ENCODE assay signal across 15 cellular contexts in the genomic region with DNA sequence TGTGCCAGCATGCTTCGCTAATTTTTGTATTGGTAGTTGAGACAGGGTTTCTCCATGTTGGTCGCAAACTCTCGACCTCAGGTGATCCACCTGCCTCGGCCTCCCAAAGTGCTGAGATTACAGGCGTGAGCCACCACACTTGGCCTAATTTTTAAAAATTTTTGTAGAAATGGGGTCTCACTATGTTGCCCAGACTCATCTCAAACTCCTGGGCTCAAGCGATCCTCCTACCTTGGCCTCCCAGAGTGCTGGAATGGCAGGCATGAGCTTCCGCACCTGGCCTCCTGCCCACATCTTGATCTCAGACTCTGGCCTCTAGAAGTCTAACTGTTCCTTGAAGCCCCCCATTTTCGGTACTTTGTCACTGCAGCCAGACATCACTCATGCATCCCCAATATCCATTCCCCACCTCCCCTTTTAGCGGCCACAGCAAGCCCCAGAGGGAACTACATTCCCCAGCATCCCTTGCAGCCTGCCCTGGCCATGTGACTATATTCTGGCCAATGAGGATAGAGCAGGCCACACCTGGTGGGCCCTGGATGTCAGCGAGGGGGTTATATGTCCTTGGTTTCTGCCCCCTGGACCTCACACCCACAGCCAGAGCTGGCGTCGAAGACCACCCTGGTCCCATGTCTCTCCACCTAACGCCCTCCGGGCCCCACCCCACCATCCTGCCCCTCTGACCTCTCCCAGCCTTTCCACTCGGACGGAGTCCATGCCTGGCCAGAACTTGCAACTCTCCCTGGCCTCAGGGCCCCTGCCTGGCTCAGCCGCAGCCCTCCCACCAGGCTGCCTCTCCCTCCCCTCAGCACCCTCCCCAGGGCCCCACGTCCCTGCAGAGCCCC. TPM values are rescaled to one million over a fixed set of nuclear protein-coding genes. Genes with fewer than 3 reads are reported as not detected.
A peak's percentile ranks its signal among the peaks of the same experiment; 100 is the strongest.
DNase-seq lines count a peak whose midpoint lies in the region; ATAC-seq, FAIRE-seq and TF ChIP-seq lines count a peak whose summit lies in the region.
"Had no signal": no experiment of that assay in that cellular context is flagged by ENCODE, and none has a peak within 500 bp of the region (broad histone marks: within the 10 kb centered on the region; RNA-seq: fewer than 3 reads in every experiment).

No MANE protein-coding gene starts in this region.

- H3K4me2 ChIP-seq in GM23338 (no peak overlapping the region), SK-N-SH (no peak overlapping the region)

- TF ChIP-seq CTCF in D721Med (IDR thresholded peaks at IDR 0.05; ENCODE audit: insufficient read depth, missing control alignments) (no peak), GM23338 (conservative IDR thresholded peaks at IDR 0.05; ENCODE audit: low read depth in 2 of 2) (no peak), SK-N-SH (IDR thresholded peaks at IDR 0.05) (no peak)

- H3K9me3 Mint-ChIP-seq in GM23338, result no peaks in the 10 kb centered on the region
- H3K9me3 Mint-ChIP-seq in activated CD4-positive, alpha-beta T cell treated with anti-CD3 and anti-CD28 coated beads, Interleukin-2, amount 10 ng/mL, durations not matched to agents 7 days and 5 days, result no peaks in the 10 kb centered on the region
- H3K9me3 Mint-ChIP-seq: naive thymus-derived CD8-positive, alpha-beta T cell had no signal

- TF ChIP-seq RAD21 in SK-N-SH (IDR thresholded peaks at IDR 0.05; ENCODE audit: low read length), result no peak

- H3K9me3 ChIP-seq in SK-N-SH, result no peaks in the 10 kb centered on the region
- H3K9me3 ChIP-seq: Caco-2, gastrocnemius medialis had no signal

- 58% methylated on average over 18 of the region's 18 CpGs for WGBS in SK-N-SH (ENCODE audit: low lambda C conversion rate)

- TF ChIP-seq EP300 in SK-N-SH (IDR thresholded peaks at IDR 0.05; ENCODE audit: borderline replicate concordance in 1 of 2, low read depth in 1 of 2, low read length in 1 of 2), result no peak

- H3K36me3 ChIP-seq in GM23338 (ENCODE audit: insufficient read depth) (no peaks in the 10 kb centered on the region), SK-N-SH (replicated peaks in 1 of 2; ENCODE audit: control insufficient read depth in 1 of 2, insufficient read depth in 2 of 2, low read length in 1 of 2) (no peaks in the 10 kb centered on the region)
- H3K36me3 ChIP-seq: gastrocnemius medialis had no signal

- H3K4me3 Mint-ChIP-seq in GM23338, result no peak overlapping the region
- no peak overlapping the region for H3K4me3 Mint-ChIP-seq in activated CD4-positive, alpha-beta T cell treated with anti-CD3 and anti-CD28 coated beads, Interleukin-2, amount 10 ng/mL, durations not matched to agents 7 days and 5 days
- H3K4me3 Mint-ChIP-seq: naive thymus-derived CD8-positive, alpha-beta T cell had no signal

- H3K27me3 ChIP-seq in GM23338 (ENCODE audit: insufficient read depth) (no peaks in the 10 kb centered on the region), SK-N-SH (ENCODE audit: insufficient read depth) (peaks cover 57% of the 10 kb centered on the region)

- H3K9ac ChIP-seq in SK-N-SH, result no peak overlapping the region

- H3K27ac Mint-ChIP-seq in GM23338, result peak overlapping the region; percentile 61
- no peak overlapping the region for H3K27ac Mint-ChIP-seq in activated CD4-positive, alpha-beta T cell treated with anti-CD3 and anti-CD28 coated beads, Interleukin-2, amount 10 ng/mL, durations not matched to agents 7 days and 5 days

- H3K4me3 ChIP-seq in GM23338 (no peak overlapping the region), SK-N-SH (ENCODE audit: low read depth in 2 of 2, low read length in 1 of 2) (no peak overlapping the region)
- H3K4me3 ChIP-seq: gastrocnemius medialis, SK-N-MC had no signal

- CTCF ChIA-PET in SK-N-SH (lab: Yijun Ruan, JAX), result interaction anchor here (1.0 to 10.2 kb wide), 12 partner anchors 8 to 242 kb away, joined by 3 to 115 read pairs (median 4); no protein-coding TSS in a partner anchor
- CTCF ChIA-PET in activated CD4-positive, alpha-beta T cell treated with anti-CD3 and anti-CD28 coated beads, Interleukin-2, amount 10 ng/mL, durations not matched to agents 7 days and 5 days (lab: Charles Lee), result interaction anchor here (0.6 to 1.4 kb wide), 2 partner anchors 215 to 232 kb away, joined by 3 read pairs; no protein-coding TSS in a partner anchor

- no peak overlapping the region for H3K27ac ChIP-seq in GM23338 (ENCODE audit: low read depth)
- no peak overlapping the region for H3K27ac ChIP-seq in SK-N-SH (ENCODE audit: low read depth in 2 of 2, low read length in 1 of 2)
- H3K27ac ChIP-seq: gastrocnemius medialis, SK-N-MC had no signal

- H2AFZ ChIP-seq in GM23338 (peak overlapping the region; percentile 89), SK-N-SH (ENCODE audit: low read depth) (no peak overlapping the region)

- POLR2A ChIA-PET in SK-N-SH (lab: Yijun Ruan, JAX), result interaction anchor here (1.6 kb wide), 1 partner anchor 27 kb away, joined by 4 read pairs; no protein-coding TSS in a partner anchor
- POLR2A ChIA-PET in activated CD4-positive, alpha-beta T cell treated with anti-CD3 and anti-CD28 coated beads, Interleukin-2, amount 10 ng/mL, durations not matched to agents 7 days and 5 days (lab: Charles Lee), result no interaction called here

- ATAC-seq in GM23338, result peak; percentile 80
- ATAC-seq: gastrocnemius medialis, left cardiac atrium had no signal

- peaks cover 3% of the 10 kb centered on the region for H3K4me1 Mint-ChIP-seq in GM23338
- H3K4me1 Mint-ChIP-seq in activated CD4-positive, alpha-beta T cell treated with anti-CD3 and anti-CD28 coated beads, Interleukin-2, amount 10 ng/mL, durations not matched to agents 7 days and 5 days, result no peaks in the 10 kb centered on the region

- no peak for FAIRE-seq in D721Med (lab: Jason Lieb, UNC)
- FAIRE-seq: astrocyte had no signal

- peaks cover 6% of the 10 kb centered on the region for H3K27me3 Mint-ChIP-seq in GM23338 (ENCODE audit: insufficient read depth, low read depth, poor library complexity)
- peaks cover 16% of the 10 kb centered on the region for H3K27me3 Mint-ChIP-seq in activated CD4-positive, alpha-beta T cell treated with anti-CD3 and anti-CD28 coated beads, Interleukin-2, amount 10 ng/mL, durations not matched to agents 7 days and 5 days

- H3K36me3 Mint-ChIP-seq in GM23338 (ENCODE audit: low read depth), result no peaks in the 10 kb centered on the region
- no peaks in the 10 kb centered on the region for H3K36me3 Mint-ChIP-seq in activated CD4-positive, alpha-beta T cell treated with anti-CD3 and anti-CD28 coated beads, Interleukin-2, amount 10 ng/mL, durations not matched to agents 7 days and 5 days (ENCODE audit: low read depth)
- H3K36me3 Mint-ChIP-seq: naive thymus-derived CD8-positive, alpha-beta T cell had no signal

- H3K4me1 ChIP-seq in GM23338 (ENCODE audit: insufficient read depth), result no peaks in the 10 kb centered on the region; the same call in 1 of the 2 replicates
- H3K4me1 ChIP-seq in SK-N-SH (ENCODE audit: control insufficient read depth in 1 of 2, insufficient read depth in 2 of 2, low read depth in 1 of 2, low read length in 1 of 2), result peaks cover 0 to 4% of the 10 kb centered on the region in 2 experiments; a peak in 1 of 4 replicates
- H3K4me1 ChIP-seq: Caco-2, gastrocnemius medialis had no signal

- H4K20me1 ChIP-seq in GM23338 (replicated peaks; ENCODE audit: insufficient read depth) (no peaks in the 10 kb centered on the region), SK-N-SH (ENCODE audit: insufficient read depth) (no peaks in the 10 kb centered on the region)

- H3K79me2 ChIP-seq in GM23338 (replicated peaks; ENCODE audit: insufficient read depth), result no peaks in the 10 kb centered on the region
- no peaks in the 10 kb centered on the region for H3K79me2 ChIP-seq in SK-N-SH (ENCODE audit: insufficient read depth)

- no peaks in the 10 kb centered on the region for H3K9me2 ChIP-seq in GM23338 (ENCODE audit: insufficient read depth)
- no peaks in the 10 kb centered on the region for H3K9me2 ChIP-seq in SK-N-SH

- DNase-seq in D721Med (ENCODE audit: insufficient read length, low spot score) (peak; percentile 84), GM23338 (ENCODE audit: low spot score) (peak; percentile 73), SK-N-SH (peak; percentile 81), left kidney (ENCODE audit: low read depth, low spot score) (peak; percentile 69), NCI-H2081 treated with DMSO at 0.1 percent for 48 hours (lab: John Stamatoyannopoulos, UW) (no peak), NCI-H1694 (lab: John Stamatoyannopoulos, UW) (no peak)
- DNase-seq in activated CD4-positive, alpha-beta T cell treated with anti-CD3 and anti-CD28 coated beads, Interleukin-2, amount 10 ng/mL, durations not matched to agents 7 days and 5 days, result no peak
- DNase-seq: Caco-2; effector CD4-positive, alpha-beta T cell; gastrocnemius medialis; left cardiac atrium; naive thymus-derived CD8-positive, alpha-beta T cell; substantia nigra had no signal

- H3F3A ChIP-seq in GM23338 (replicated peaks; ENCODE audit: low read depth) (no peaks in the 10 kb centered on the region), SK-N-SH (replicated peaks; ENCODE audit: insufficient read depth) (peaks cover 5% of the 10 kb centered on the region)

TF ChIP-seq in GM23338, 12 proteins besides CTCF, POLR2A, EP300 and RAD21 (continues in another document):
- TF ChIP-seq, protein P1, sequence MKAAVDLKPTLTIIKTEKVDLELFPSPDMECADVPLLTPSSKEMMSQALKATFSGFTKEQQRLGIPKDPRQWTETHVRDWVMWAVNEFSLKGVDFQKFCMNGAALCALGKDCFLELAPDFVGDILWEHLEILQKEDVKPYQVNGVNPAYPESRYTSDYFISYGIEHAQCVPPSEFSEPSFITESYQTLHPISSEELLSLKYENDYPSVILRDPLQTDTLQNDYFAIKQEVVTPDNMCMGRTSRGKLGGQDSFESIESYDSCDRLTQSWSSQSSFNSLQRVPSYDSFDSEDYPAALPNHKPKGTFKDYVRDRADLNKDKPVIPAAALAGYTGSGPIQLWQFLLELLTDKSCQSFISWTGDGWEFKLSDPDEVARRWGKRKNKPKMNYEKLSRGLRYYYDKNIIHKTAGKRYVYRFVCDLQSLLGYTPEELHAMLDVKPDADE (IDR thresholded peaks at IDR 0.05), result peak; percentile 70; the same call in 1 of the 2 replicates

TF ChIP-seq in SK-N-SH, 30 proteins besides CTCF, POLR2A, EP300 and RAD21 (continues in another document):
- TF ChIP-seq YY1 (IDR thresholded peaks at IDR 0.05; ENCODE audit: low read depth) (no peak), TCF12 (IDR thresholded peaks at IDR 0.05) (no peak), NFIC (IDR thresholded peaks at IDR 0.05; ENCODE audit: borderline replicate concordance) (no peak)

RNA-seq across cellular contexts. Expression of a gene that starts 33.8 kb away (rescaled TPM):
- total RNA-seq in GM23338 (2014; rRNA removed; shearing (Covaris generic)), result 11.8 and 13.0 TPM in 2 replicates
- polyA plus RNA-seq in GM23338 (2016; fragmentation: Nextera tagmentation; extraction: Ambion mirVana) (6.3 and 7.0 TPM in 2 replicates), SK-N-SH (2012; rRNA removed) (38.8 and 41.2 TPM in 2 replicates)
- 6.9 and 10.4 TPM in 2 replicates for polyA plus RNA-seq in SK-N-SH (2012; cell fraction: cytosol; rRNA removed)
- 329 and 401 TPM in 2 replicates for polyA plus RNA-seq in SK-N-SH (2012; cell fraction: nucleus; rRNA removed)
- total RNA-seq in activated CD4-positive, alpha-beta T cell treated with anti-CD3 and anti-CD28 coated beads, Interleukin-2, amount 10 ng/mL, durations not matched to agents 7 days and 5 days, result 1 to 10 TPM; 2.1 to 2.7 TPM

Comparison
In these comparisons a context has a peak if more than half of its experiments do, and no peak if none do; other contexts are left out.
1. DNase-seq: peak in D721Med (single experiment), GM23338 (single experiment), SK-N-SH (single experiment) and left kidney (single experiment); none in NCI-H2081 treated with DMSO at 0.1 percent for 48 hours (single experiment), NCI-H1694 (single experiment) and activated CD4-positive, alpha-beta T cell treated with anti-CD3 and anti-CD28 coated beads, Interleukin-2, amount 10 ng/mL, durations not matched to agents 7 days and 5 days (single experiment).